Comparison of ENCODE assay signal across 16 cellular contexts in genomic region chr1:228905579-228905978, GRCh38.
DNase-seq lines count a peak whose midpoint lies in the region; ATAC-seq, FAIRE-seq and TF ChIP-seq lines count a peak whose summit lies in the region.
"Had no signal": no experiment of that assay in that cellular context is flagged by ENCODE, and none has a peak within 500 bp of the region (broad histone marks: within the 10 kb centered on the region; RNA-seq: fewer than 3 reads in every experiment).

No MANE protein-coding gene starts in this region.

- in situ Hi-C loops in HepG2 (cut with HindIII; ENCODE audit: extremely low pct_ligation_motif_present, low pct_unique_long_range_greater_than_20kb), result no loop called here

- WGBS in HepG2 (ENCODE audit: low lambda C conversion rate), result 36% methylated on average over 2 of the region's 2 CpGs
- 100% methylated on average over 2 of the region's 2 CpGs for WGBS in right lobe of liver (ENCODE audit: insufficient coverage, low coverage, low lambda C conversion rate, missing lambda C conversion rate)

- H3K4me3 Mint-ChIP-seq in mesothelial cell of epicardium, result no peak overlapping the region
- H3K4me3 Mint-ChIP-seq: B cell; CD4-positive, alpha-beta memory T cell had no signal

- no peak for TF ChIP-seq RAD21 in HepG2 (CRISPR knock-in tag; IDR thresholded peaks at IDR 0.05)

- no peaks in the 10 kb centered on the region for H4K20me1 ChIP-seq in HepG2 (ENCODE audit: insufficient read depth, low read length)

- H3K4me2 ChIP-seq in HepG2 (ENCODE audit: low read depth, low read length), result no peak overlapping the region

- H3K36me3 Mint-ChIP-seq in mesothelial cell of epicardium, result no peaks in the 10 kb centered on the region
- H3K36me3 Mint-ChIP-seq: CD4-positive, alpha-beta memory T cell had no signal

- no peak overlapping the region for H3K4me3 ChIP-seq in HepG2 (replicated peaks in 1 of 3; ENCODE audit: insufficient read depth in 1 of 3, low read depth in 2 of 3, low read length in 3 of 3)
- H3K4me3 ChIP-seq in right lobe of liver, result no peak overlapping the region
- H3K4me3 ChIP-seq in choroid plexus epithelial cell (ENCODE audit: low read depth, low read length), result no peak overlapping the region
- H3K4me3 ChIP-seq: HAP-1 had no signal

- no peak overlapping the region for H3K9ac ChIP-seq in HepG2 (ENCODE audit: insufficient read depth, low read depth, low read length)

- POLR2A ChIA-PET in HepG2 (lab: Yijun Ruan, JAX) (no interaction called here), RWPE1 (lab: Yijun Ruan, JAX; ENCODE audit: low non-redundant PET) (no interaction called here)

- H3K9me3 ChIP-seq in HepG2 (ENCODE audit: low read length) (no peaks in the 10 kb centered on the region), right lobe of liver (no peaks in the 10 kb centered on the region)
- H3K9me3 ChIP-seq: HAP-1 had no signal

- peak; percentile 27 for DNase-seq in HepG2 (ENCODE audit: low spot score)
- no peak for DNase-seq in right lobe of liver
- peak; percentile 36 for DNase-seq in choroid plexus epithelial cell (ENCODE audit: low read depth)
- no peak for DNase-seq in mesothelial cell of epicardium (ENCODE audit: low spot score in 2 of 2, unreplicated experiment in 2 of 2)
- DNase-seq in RWPE1 (ENCODE audit: low spot score), result no peak
- no peak for DNase-seq in hepatic stellate cell (ENCODE audit: low spot score)
- no peak for DNase-seq in Kasumi-1 (lab: John Stamatoyannopoulos, UW)
- DNase-seq: CD4-positive, alpha-beta memory T cell; COR-L47; DND-41; GDM1; GOT3 had no signal

- no peak overlapping the region for H2AFZ ChIP-seq in HepG2 (ENCODE audit: low read length)

- H3K27ac ChIP-seq in HepG2 (ENCODE audit: extremely low read length, insufficient read depth, low read length), result no peak overlapping the region
- no peak overlapping the region for H3K27ac ChIP-seq in right lobe of liver
- no peak overlapping the region for H3K27ac ChIP-seq in RWPE1

- TF ChIP-seq POLR2A in HepG2 (IDR thresholded peaks at IDR 0.05; ENCODE audit: insufficient read depth in 1 of 2, low read depth in 2 of 2, low read length in 2 of 2), result no peak
- TF ChIP-seq POLR2A in right lobe of liver (IDR thresholded peaks at IDR 0.05), result no peak

- peaks cover 3% of the 10 kb centered on the region for H3K9me3 Mint-ChIP-seq in mesothelial cell of epicardium

- H3K27me3 ChIP-seq in HepG2 (ENCODE audit: control insufficient read depth in 1 of 2, insufficient read depth in 2 of 2, low read length in 2 of 2), result no peaks in the 10 kb centered on the region
- no peaks in the 10 kb centered on the region for H3K27me3 ChIP-seq in right lobe of liver

- peaks cover 55% of the 10 kb centered on the region for H3K4me1 Mint-ChIP-seq in mesothelial cell of epicardium
- H3K4me1 Mint-ChIP-seq: B cell had no signal

- H3K4me1 ChIP-seq in HepG2 (ENCODE audit: insufficient read depth, low read length) (peaks cover 58% of the 10 kb centered on the region), right lobe of liver (peaks cover 0 to 15% (median 7%) of the 10 kb centered on the region in 4 donors)
- H3K4me1 ChIP-seq: HAP-1 had no signal

- CTCF ChIA-PET in HepG2 (lab: Yijun Ruan, JAX; ENCODE audit: low intra/inter-chr PET ratio, low total read pairs) (no interaction called here), RWPE1 (lab: Yijun Ruan, JAX) (no interaction called here)

- H3K27ac Mint-ChIP-seq in mesothelial cell of epicardium, result peak overlapping the region; percentile 8
- H3K27ac Mint-ChIP-seq: B cell; CD4-positive, alpha-beta memory T cell had no signal

- no peaks in the 10 kb centered on the region for H3K79me2 ChIP-seq in HepG2 (ENCODE audit: insufficient read depth, low read length)

- no peak for ATAC-seq in HepG2
- no peak for ATAC-seq in right lobe of liver

- H3K36me3 ChIP-seq in HepG2 (replicated peaks in 1 of 2; ENCODE audit: control insufficient read depth in 1 of 2, insufficient read depth in 2 of 2, low read length in 2 of 2) (no peaks in the 10 kb centered on the region), right lobe of liver (no peaks in the 10 kb centered on the region)
- H3K36me3 ChIP-seq: HAP-1 had no signal

- TF ChIP-seq CTCF in HepG2 (CRISPR knock-in tag; IDR thresholded peaks at IDR 0.05) (no peak), right lobe of liver (IDR thresholded peaks at IDR 0.05) (no peak), choroid plexus epithelial cell (conservative IDR thresholded peaks at IDR 0.05; ENCODE audit: low read depth, low read length) (no peak), mesothelial cell of epicardium (IDR thresholded peaks at IDR 0.05; ENCODE audit: unreplicated experiment) (no peak), RWPE1 (conservative IDR thresholded peaks at IDR 0.05; ENCODE audit: low read depth) (no peak)

- no peak for FAIRE-seq in HepG2 (lab: Jason Lieb, UNC)
- FAIRE-seq: A204.1, GM12892 had no signal

- no TSS peak for BruUV-seq in HepG2 (replicated peaks; lab: Mats Ljungman, UMichigan)

- TF ChIP-seq EP300 in HepG2 (IDR thresholded peaks at IDR 0.05; ENCODE audit: low read depth in 2 of 2, low read length in 2 of 2), result no peak
- TF ChIP-seq EP300 in HepG2 (CRISPR knock-in tag; IDR thresholded peaks at IDR 0.05; ENCODE audit: borderline replicate concordance), result no peak

- intact Hi-C loops in HepG2 (cut with micrococcal nuclease; ENCODE audit: unreplicated experiment) (no loop called here), right lobe of liver (cut with DNase I) (no loop called here)

- H3K27me3 Mint-ChIP-seq in mesothelial cell of epicardium (ENCODE audit: low read depth), result no peaks in the 10 kb centered on the region

TF ChIP-seq in HepG2, 621 proteins besides CTCF, POLR2A, EP300 and RAD21:
- TF ChIP-seq ZNF737 (CRISPR knock-in tag; IDR thresholded peaks at IDR 0.05; ENCODE audit: borderline replicate concordance) (no peak), ZNF12 (CRISPR knock-in tag; IDR thresholded peaks at IDR 0.05) (peak; percentile 56; the same call in 1 of the 2 replicates)

Comparison
In these comparisons a context has a peak if more than half of its experiments do, and no peak if none do; other contexts are left out.
1. DNase-seq: peak in HepG2 (single experiment) and choroid plexus epithelial cell (single experiment); none in right lobe of liver (0 of 3), mesothelial cell of epicardium (0 of 2), RWPE1 (single experiment), hepatic stellate cell (single experiment) and Kasumi-1 (0 of 2).